In the genomic region with DNA sequence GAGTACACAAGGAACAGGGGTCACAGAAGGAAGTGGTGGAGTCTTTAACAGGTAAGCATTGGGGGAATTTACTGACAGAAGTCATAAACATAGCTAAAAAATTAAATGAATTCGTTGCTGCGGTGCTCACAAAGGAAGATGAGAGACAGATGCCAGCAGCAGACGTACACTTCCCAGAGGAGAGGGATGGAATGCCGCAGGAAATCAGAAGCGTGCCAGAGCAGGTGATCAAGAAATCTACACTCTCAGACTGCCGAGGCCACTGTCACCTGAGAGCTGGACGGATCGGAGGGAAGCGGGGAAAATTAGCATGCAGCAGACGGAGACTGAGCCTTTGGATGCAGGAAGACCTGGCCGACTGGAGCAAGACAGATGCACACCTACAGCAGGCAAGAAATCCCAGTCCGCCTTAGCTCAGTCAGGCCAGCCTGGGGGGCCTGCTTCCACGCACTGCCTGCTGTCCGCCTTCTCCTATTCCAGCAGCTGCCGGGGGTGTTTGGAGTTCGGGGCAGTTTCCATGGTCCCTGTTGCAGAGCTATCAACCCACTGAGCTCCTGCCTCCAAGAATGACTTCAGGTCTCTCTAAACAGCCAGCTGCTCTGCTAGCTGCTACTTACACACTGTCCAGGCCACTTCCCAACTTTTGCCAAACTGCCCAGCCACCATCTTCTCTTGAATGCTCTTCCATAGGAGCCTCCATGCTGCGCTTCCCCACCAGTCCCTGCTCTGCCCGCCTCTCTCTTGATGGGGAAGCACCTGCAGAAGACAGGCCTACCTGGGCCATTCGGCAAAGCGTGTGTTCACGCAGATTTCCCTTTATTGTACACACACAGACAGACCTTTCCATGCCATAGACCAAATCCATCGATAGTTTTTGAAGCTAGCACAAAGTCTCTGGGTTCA, we compare ENCODE assay signal across 37 cellular contexts.
DNase-seq lines count a peak whose midpoint lies in the region; ATAC-seq, FAIRE-seq and TF ChIP-seq lines count a peak whose summit lies in the region.
"Had no signal": no experiment of that assay in that cellular context is flagged by ENCODE, and none has a peak within 500 bp of the region (broad histone marks: within the 10 kb centered on the region; RNA-seq: fewer than 3 reads in every experiment).

No MANE protein-coding gene starts in this region.

- FAIRE-seq in frontal cortex (lab: Jason Lieb, UNC), result no peak
- FAIRE-seq: astrocyte, endometrium, GM12891, pancreas, small intestine had no signal

- no peaks in the 10 kb centered on the region for H3K27me3 ChIP-seq in Caco-2 (replicated peaks; ENCODE audit: control insufficient read depth, insufficient read depth, low read length)
- no peaks in the 10 kb centered on the region for H3K27me3 ChIP-seq in H9 (ENCODE audit: insufficient read depth, low read length)
- no peaks in the 10 kb centered on the region for H3K27me3 ChIP-seq in body of pancreas
- H3K27me3 ChIP-seq: hepatocyte, pancreas, stomach, vagina had no signal

- H3K79me1 ChIP-seq in H9 (ENCODE audit: insufficient read depth, low read depth, low read length, poor library complexity, severe bottlenecking), result no peaks in the 10 kb centered on the region

- H3K4me1 Mint-ChIP-seq in Caco-2 (ENCODE audit: low read depth, unreplicated experiment), result peaks cover 10% of the 10 kb centered on the region
- H3K4me1 Mint-ChIP-seq in H9, result peaks cover 38 to 41% of the 10 kb centered on the region in 2 experiments
- H3K4me1 Mint-ChIP-seq in brain, result peaks cover 75% of the 10 kb centered on the region
- H3K4me1 Mint-ChIP-seq: activated CD4-positive, alpha-beta T cell treated with anti-CD3 and anti-CD28 coated beads, Interleukin-2, amount 10 ng/mL, durations not matched to agents 24 days and 14 days; activated naive CD8-positive, alpha-beta T cell treated with anti-CD3 and anti-CD28 coated beads, Interleukin-2, amount 50 U/mL, for 24 hours; B cell had no signal

- no peak overlapping the region for H2BK120ac ChIP-seq in H9 (ENCODE audit: low read depth, low read length, poor library complexity, severe bottlenecking)

- TF ChIP-seq CTCF in Caco-2 (IDR thresholded peaks at IDR 0.05; ENCODE audit: insufficient read depth in 1 of 2, low read depth in 1 of 2, low read length in 1 of 2, severe bottlenecking in 1 of 2, unreplicated experiment in 1 of 2), result no peak
- TF ChIP-seq CTCF in H9 (conservative IDR thresholded peaks at IDR 0.05), result no peak
- TF ChIP-seq CTCF in brain (conservative IDR thresholded peaks at IDR 0.05), result no peak
- no peak for TF ChIP-seq CTCF in body of pancreas (IDR thresholded peaks at IDR 0.05)

- H3K23me2 ChIP-seq in H9 (ENCODE audit: insufficient read length, low read depth, low read length, poor library complexity, severe bottlenecking), result no peaks in the 10 kb centered on the region

- H3K18ac ChIP-seq in H9 (ENCODE audit: insufficient read length, low read depth, low read length), result no peak overlapping the region

- H3K9ac ChIP-seq in H9 (ENCODE audit: extremely low read depth, insufficient read length, low read length), result no peak overlapping the region

- H2BK5ac ChIP-seq in H9 (ENCODE audit: insufficient read length, low read length), result no peak overlapping the region

- H3K27ac ChIP-seq in H9 (ENCODE audit: insufficient read length, low read depth, low read length) (no peak overlapping the region), body of pancreas (no peak overlapping the region)
- H3K27ac ChIP-seq: hepatocyte, HL-60, pancreas, stomach, vagina had no signal

- BruUV-seq in Caco-2 (replicated peaks; lab: Mats Ljungman, UMichigan), result no TSS peak

- H3K27ac Mint-ChIP-seq in Caco-2 (ENCODE audit: unreplicated experiment), result peak overlapping the region; percentile 8
- no peak overlapping the region for H3K27ac Mint-ChIP-seq in H9
- peak overlapping the region in 3 of 5 experiments; percentile 9 to 88 (median 60) for H3K27ac Mint-ChIP-seq in brain
- H3K27ac Mint-ChIP-seq: activated CD4-positive, alpha-beta T cell treated with anti-CD3 and anti-CD28 coated beads, Interleukin-2, amount 10 ng/mL, durations not matched to agents 24 days and 14 days; activated naive CD8-positive, alpha-beta T cell treated with anti-CD3 and anti-CD28 coated beads, Interleukin-2, amount 50 U/mL, for 24 hours; activated T-cell treated with anti-CD3 and anti-CD28 coated beads, Interleukin-2, amount 50 U/mL, for 72 hours; B cell; dendritic cell treated with granulocyte-macrophage colony-stimulating factor and Interleukin-4, amounts not matched to agents 40 ng/mL and 50 ng/mL, for 4 days; natural killer cell treated with Interleukin-12 subunit alpha and Interleukin-12 subunit beta and Interleukin-15 and Interleukin-18, amount 100 ng/mL, for 72 hours; WTC11 had no signal

- no peak overlapping the region for H4K5ac ChIP-seq in H9 (ENCODE audit: insufficient read length, low read depth, low read length)

- no CpG with 5 or more reads among the region's 22 CpGs for WGBS in H9 (ENCODE audit: extremely low coverage, insufficient read length, low lambda C conversion rate)
- WGBS in body of pancreas, 2 donors, result 88 to 90% methylated on average over 22 of the region's 22 CpGs

- no peaks in the 10 kb centered on the region for H3K36me3 ChIP-seq in Caco-2 (ENCODE audit: control insufficient read depth, insufficient read depth, low read length)
- no peaks in the 10 kb centered on the region for H3K36me3 ChIP-seq in body of pancreas (replicated peaks in 1 of 2; ENCODE audit: insufficient read depth in 1 of 2, low read depth in 2 of 2)
- H3K36me3 ChIP-seq: HAP-1, pancreas, vagina had no signal

- no peak overlapping the region for H4K8ac ChIP-seq in H9 (replicated peaks; ENCODE audit: insufficient read length, low read depth, low read length)

- H2BK20ac ChIP-seq in H9 (ENCODE audit: low read depth, low read length, poor library complexity, severe bottlenecking), result no peak overlapping the region

- H3K9me3 ChIP-seq in Caco-2, result no peaks in the 10 kb centered on the region
- no peaks in the 10 kb centered on the region for H3K9me3 ChIP-seq in H9 (ENCODE audit: control insufficient read depth, low read depth, low read length)
- no peaks in the 10 kb centered on the region for H3K9me3 ChIP-seq in body of pancreas
- H3K9me3 ChIP-seq: HAP-1, pancreas, stomach, vagina had no signal

- TF ChIP-seq POLR2A in body of pancreas (IDR thresholded peaks at IDR 0.05), result no peak

- intact Hi-C loops in Caco-2 (cut with micrococcal nuclease; ENCODE audit: unreplicated experiment), result loop anchor here (10.0 kb wide), 1 partner anchor 307 kb away; no protein-coding TSS in a partner anchor
- intact Hi-C loops in body of pancreas (cut with DNase I), result no loop called here

- H2AK5ac ChIP-seq in H9 (ENCODE audit: insufficient read length, low read length), result no peak overlapping the region

- no peak overlapping the region for H3K4me2 ChIP-seq in H9 (ENCODE audit: insufficient read depth, insufficient read length, low read length)
- H3K4me2 ChIP-seq: hepatocyte had no signal

- H3K14ac ChIP-seq in H9 (ENCODE audit: insufficient read depth, low read length), result no peak overlapping the region

- H3T11ph ChIP-seq in H9 (ENCODE audit: low read length), result no peak overlapping the region

- ATAC-seq in HG02938 (IDR thresholded peaks at IDR 0.05; ENCODE audit: unreplicated experiment) (no peak), body of pancreas (no peak)
- ATAC-seq: activated naive CD8-positive, alpha-beta T cell treated with anti-CD3 and anti-CD28 coated beads, Interleukin-2, amount 50 U/mL, for 24 hours; activated T-cell treated with anti-CD3 and anti-CD28 coated beads, Interleukin-2, amount 50 U/mL, for 72 hours; pancreas; T-cell had no signal

- no peaks in the 10 kb centered on the region for H3K79me2 ChIP-seq in H9 (ENCODE audit: insufficient read depth, low read length)
- H3K79me2 ChIP-seq: hepatocyte had no signal

- H3K4me1 ChIP-seq in Caco-2 (no peaks in the 10 kb centered on the region), H9 (ENCODE audit: insufficient read depth, low read length) (peaks cover 9% of the 10 kb centered on the region; the same call in 1 of the 2 replicates), body of pancreas (no peaks in the 10 kb centered on the region)
- H3K4me1 ChIP-seq: pancreas, stomach, vagina had no signal

- POLR2A ChIA-PET in Caco-2 (lab: Charles Lee), result no interaction called here

- no peaks in the 10 kb centered on the region for H4K20me1 ChIP-seq in H9 (ENCODE audit: control insufficient read depth, insufficient read depth, insufficient read length)

- H3K56ac ChIP-seq in H9 (ENCODE audit: insufficient read length, low read depth, low read length), result no peak overlapping the region

- H3K9me3 Mint-ChIP-seq in Caco-2 (ENCODE audit: unreplicated experiment) (no peaks in the 10 kb centered on the region), H9 (no peaks in the 10 kb centered on the region), brain (no peaks in the 10 kb centered on the region)
- H3K9me3 Mint-ChIP-seq: activated CD4-positive, alpha-beta T cell treated with anti-CD3 and anti-CD28 coated beads, Interleukin-2, amount 10 ng/mL, durations not matched to agents 24 days and 14 days; activated naive CD8-positive, alpha-beta T cell treated with anti-CD3 and anti-CD28 coated beads, Interleukin-2, amount 50 U/mL, for 24 hours; activated T-cell treated with anti-CD3 and anti-CD28 coated beads, Interleukin-2, amount 50 U/mL, for 72 hours; CD4-positive, alpha-beta memory T cell; central memory CD8-positive, alpha-beta T cell; dendritic cell treated with granulocyte-macrophage colony-stimulating factor and Interleukin-4, amounts not matched to agents 40 ng/mL and 50 ng/mL, for 4 days; natural killer cell treated with Interleukin-12 subunit alpha and Interleukin-12 subunit beta and Interleukin-15 and Interleukin-18, amount 100 ng/mL, for 72 hours; T-cell; WTC11 had no signal

- no peak overlapping the region for H3K4me3 Mint-ChIP-seq in Caco-2 (ENCODE audit: unreplicated experiment)
- H3K4me3 Mint-ChIP-seq in H9, result no peak overlapping the region
- H3K4me3 Mint-ChIP-seq in brain, result no peak overlapping the region
- H3K4me3 Mint-ChIP-seq: activated CD4-positive, alpha-beta T cell treated with anti-CD3 and anti-CD28 coated beads, Interleukin-2, amount 10 ng/mL, durations not matched to agents 24 days and 14 days; activated naive CD8-positive, alpha-beta T cell treated with anti-CD3 and anti-CD28 coated beads, Interleukin-2, amount 50 U/mL, for 24 hours; activated T-cell treated with anti-CD3 and anti-CD28 coated beads, Interleukin-2, amount 50 U/mL, for 72 hours; B cell; CD4-positive, alpha-beta memory T cell; central memory CD8-positive, alpha-beta T cell; dendritic cell treated with granulocyte-macrophage colony-stimulating factor and Interleukin-4, amounts not matched to agents 40 ng/mL and 50 ng/mL, for 4 days; natural killer cell treated with Interleukin-12 subunit alpha and Interleukin-12 subunit beta and Interleukin-15 and Interleukin-18, amount 100 ng/mL, for 72 hours; T-cell; WTC11 had no signal

- no peak overlapping the region for H4K91ac ChIP-seq in H9 (ENCODE audit: insufficient read length, low read depth, low read length)

- DNase-seq in Caco-2 (no peak), H9 (peak; percentile 25), mesenteric fat pad (ENCODE audit: low spot score) (peak; percentile 77), frontal cortex (ENCODE audit: low spot score in 2 of 2) (no peak), body of pancreas (no peak)
- no peak for DNase-seq in stimulated activated CD4-positive, alpha-beta T cell treated with anti-CD3 and anti-CD28 coated beads, Interleukin-1b, Interleukin-23, amount 100 ng/mL, for 48 hours
- DNase-seq: activated CD4-positive, alpha-beta T cell treated with anti-CD3 and anti-CD28 coated beads, Interleukin-2, amount 10 ng/mL, durations not matched to agents 24 days and 14 days; activated naive CD4-positive, alpha-beta T cell; activated naive CD8-positive, alpha-beta T cell treated with anti-CD3 and anti-CD28 coated beads, Interleukin-2, amount 50 U/mL, for 24 hours; activated T-cell treated with anti-CD3 and anti-CD28 coated beads, Interleukin-2, amount 50 U/mL, for 72 hours; CD4-positive, alpha-beta memory T cell; foreskin melanocyte; MM.1S; NCI-H1105 treated with DMSO at 0.1 percent for 48 hours; NCI-H187 treated with DMSO at 0.1 percent for 48 hours; NCI-H345; pancreas; retina; small intestine; stimulated activated CD4-positive, alpha-beta T cell treated with anti-CD3 and anti-CD28 coated beads, Interleukin-2, amount 100 ng/mL, for 24 hours; stomach; T-cell had no signal

- no peaks in the 10 kb centered on the region for H3K27me3 Mint-ChIP-seq in Caco-2 (ENCODE audit: insufficient read depth, unreplicated experiment)
- no peaks in the 10 kb centered on the region; the same call in 1 of the 2 replicates for H3K27me3 Mint-ChIP-seq in H9 (ENCODE audit: low read depth)
- peaks cover 3% of the 10 kb centered on the region for H3K27me3 Mint-ChIP-seq in brain
- H3K27me3 Mint-ChIP-seq: activated CD4-positive, alpha-beta T cell treated with anti-CD3 and anti-CD28 coated beads, Interleukin-2, amount 10 ng/mL, durations not matched to agents 24 days and 14 days; activated naive CD8-positive, alpha-beta T cell treated with anti-CD3 and anti-CD28 coated beads, Interleukin-2, amount 50 U/mL, for 24 hours; B cell; CD4-positive, alpha-beta memory T cell; central memory CD8-positive, alpha-beta T cell; dendritic cell treated with granulocyte-macrophage colony-stimulating factor and Interleukin-4, amounts not matched to agents 40 ng/mL and 50 ng/mL, for 4 days; natural killer cell treated with Interleukin-12 subunit alpha and Interleukin-12 subunit beta and Interleukin-15 and Interleukin-18, amount 100 ng/mL, for 72 hours; T-cell had no signal

- no peak overlapping the region for H3K4ac ChIP-seq in H9 (ENCODE audit: low read depth, low read length)

- H3K4me3 ChIP-seq in Caco-2 (ENCODE audit: low read depth, low read length) (no peak overlapping the region), body of pancreas (no peak overlapping the region)
- H3K4me3 ChIP-seq: HAP-1, hepatocyte, lung, pancreas, stomach, vagina had no signal

- no peak overlapping the region for H2BK12ac ChIP-seq in H9 (ENCODE audit: insufficient read length, low read depth, low read length)

- H2BK15ac ChIP-seq in H9 (ENCODE audit: low read depth, low read length), result no peak overlapping the region

- H3K36me3 Mint-ChIP-seq in Caco-2 (ENCODE audit: insufficient read depth, unreplicated experiment), result peaks cover 14% of the 10 kb centered on the region
- no peaks in the 10 kb centered on the region for H3K36me3 Mint-ChIP-seq in H9 (ENCODE audit: insufficient read depth in 1 of 3, low read depth in 3 of 3)
- peaks cover 6% of the 10 kb centered on the region for H3K36me3 Mint-ChIP-seq in brain
- H3K36me3 Mint-ChIP-seq: natural killer cell treated with Interleukin-12 subunit alpha and Interleukin-12 subunit beta and Interleukin-15 and Interleukin-18, amount 100 ng/mL, for 72 hours; WTC11 had no signal

- no peak overlapping the region for H3K23ac ChIP-seq in H9 (ENCODE audit: insufficient read length, low read depth, low read length)

- H2AFZ ChIP-seq in H9 (ENCODE audit: low read length), result no peak overlapping the region
- H2AFZ ChIP-seq: hepatocyte had no signal

- CTCF ChIA-PET in Caco-2 (lab: Charles Lee), result no interaction called here

Comparison
In these comparisons a context has a peak if more than half of its experiments do, and no peak if none do; other contexts are left out.
1. DNase-seq: peak in H9 (single experiment) and mesenteric fat pad (single experiment); none in Caco-2 (0 of 2), frontal cortex (0 of 2), stimulated activated CD4-positive, alpha-beta T cell treated with anti-CD3 and anti-CD28 coated beads, Interleukin-1b, Interleukin-23, amount 100 ng/mL, for 48 hours (single experiment) and body of pancreas (0 of 4).
2. H3K27ac Mint-ChIP-seq: peak in Caco-2 (single experiment) and brain (3 of 5); none in H9 (0 of 3).